Comparison of ENCODE assay signal across 1 cellular context in the genomic region with DNA sequence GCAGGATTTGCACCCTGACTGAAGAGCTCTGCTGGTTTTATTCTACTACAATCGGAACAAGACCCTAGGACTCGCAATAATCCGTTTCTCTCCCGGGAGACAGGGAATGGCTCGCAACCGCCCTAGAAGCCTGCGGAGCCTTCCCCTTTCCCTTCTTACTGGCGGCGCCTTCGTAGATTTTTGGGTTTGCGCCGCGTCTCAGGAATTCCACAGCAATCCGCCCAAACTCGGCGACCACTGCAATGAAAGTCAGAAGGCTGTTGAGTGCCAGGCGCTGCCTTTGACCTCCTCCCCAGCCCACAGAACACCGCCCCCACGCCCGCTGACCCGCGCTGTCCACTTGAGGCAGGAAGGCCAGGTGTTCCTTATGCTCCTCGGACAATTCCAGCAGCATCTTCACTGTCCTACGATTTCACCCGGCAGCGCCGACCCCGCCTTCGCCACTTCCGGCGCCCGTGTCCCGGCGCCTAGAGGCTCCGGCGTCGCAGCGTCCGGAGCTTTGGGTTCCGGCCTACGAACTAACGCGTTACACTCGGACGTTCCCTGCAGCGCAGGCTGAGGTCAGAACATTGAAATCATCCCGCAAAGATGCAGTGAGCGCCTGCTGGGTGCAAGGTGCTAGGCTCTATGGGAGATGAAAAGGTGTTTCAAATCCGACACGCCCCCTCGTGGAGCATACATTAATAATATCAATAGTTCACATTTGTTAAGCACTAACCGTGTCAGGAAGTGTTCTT.
TF ChIP-seq lines count a peak whose summit lies in the region.

A gene (minus strand): TSS at position 439 of the 737 bp plus-strand sequence. CDS start 45 bp downstream, at position 394.

TF ChIP-seq in HepG2, 621 proteins besides CTCF, POLR2A, EP300 and RAD21 (continued from another document and continues in another):
- TF ChIP-seq, protein P1, sequence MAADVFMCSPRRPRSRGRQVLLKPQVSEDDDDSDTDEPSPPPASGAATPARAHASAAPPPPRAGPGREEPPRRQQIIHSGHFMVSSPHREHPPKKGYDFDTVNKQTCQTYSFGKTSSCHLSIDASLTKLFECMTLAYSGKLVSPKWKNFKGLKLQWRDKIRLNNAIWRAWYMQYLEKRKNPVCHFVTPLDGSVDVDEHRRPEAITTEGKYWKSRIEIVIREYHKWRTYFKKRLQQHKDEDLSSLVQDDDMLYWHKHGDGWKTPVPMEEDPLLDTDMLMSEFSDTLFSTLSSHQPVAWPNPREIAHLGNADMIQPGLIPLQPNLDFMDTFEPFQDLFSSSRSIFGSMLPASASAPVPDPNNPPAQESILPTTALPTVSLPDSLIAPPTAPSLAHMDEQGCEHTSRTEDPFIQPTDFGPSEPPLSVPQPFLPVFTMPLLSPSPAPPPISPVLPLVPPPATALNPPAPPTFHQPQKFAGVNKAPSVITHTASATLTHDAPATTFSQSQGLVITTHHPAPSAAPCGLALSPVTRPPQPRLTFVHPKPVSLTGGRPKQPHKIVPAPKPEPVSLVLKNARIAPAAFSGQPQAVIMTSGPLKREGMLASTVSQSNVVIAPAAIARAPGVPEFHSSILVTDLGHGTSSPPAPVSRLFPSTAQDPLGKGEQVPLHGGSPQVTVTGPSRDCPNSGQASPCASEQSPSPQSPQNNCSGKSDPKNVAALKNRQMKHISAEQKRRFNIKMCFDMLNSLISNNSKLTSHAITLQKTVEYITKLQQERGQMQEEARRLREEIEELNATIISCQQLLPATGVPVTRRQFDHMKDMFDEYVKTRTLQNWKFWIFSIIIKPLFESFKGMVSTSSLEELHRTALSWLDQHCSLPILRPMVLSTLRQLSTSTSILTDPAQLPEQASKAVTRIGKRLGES (CRISPR knock-in tag; IDR thresholded peaks at IDR 0.05; ENCODE audit: borderline replicate concordance) = no peak
- TF ChIP-seq, protein P2, sequence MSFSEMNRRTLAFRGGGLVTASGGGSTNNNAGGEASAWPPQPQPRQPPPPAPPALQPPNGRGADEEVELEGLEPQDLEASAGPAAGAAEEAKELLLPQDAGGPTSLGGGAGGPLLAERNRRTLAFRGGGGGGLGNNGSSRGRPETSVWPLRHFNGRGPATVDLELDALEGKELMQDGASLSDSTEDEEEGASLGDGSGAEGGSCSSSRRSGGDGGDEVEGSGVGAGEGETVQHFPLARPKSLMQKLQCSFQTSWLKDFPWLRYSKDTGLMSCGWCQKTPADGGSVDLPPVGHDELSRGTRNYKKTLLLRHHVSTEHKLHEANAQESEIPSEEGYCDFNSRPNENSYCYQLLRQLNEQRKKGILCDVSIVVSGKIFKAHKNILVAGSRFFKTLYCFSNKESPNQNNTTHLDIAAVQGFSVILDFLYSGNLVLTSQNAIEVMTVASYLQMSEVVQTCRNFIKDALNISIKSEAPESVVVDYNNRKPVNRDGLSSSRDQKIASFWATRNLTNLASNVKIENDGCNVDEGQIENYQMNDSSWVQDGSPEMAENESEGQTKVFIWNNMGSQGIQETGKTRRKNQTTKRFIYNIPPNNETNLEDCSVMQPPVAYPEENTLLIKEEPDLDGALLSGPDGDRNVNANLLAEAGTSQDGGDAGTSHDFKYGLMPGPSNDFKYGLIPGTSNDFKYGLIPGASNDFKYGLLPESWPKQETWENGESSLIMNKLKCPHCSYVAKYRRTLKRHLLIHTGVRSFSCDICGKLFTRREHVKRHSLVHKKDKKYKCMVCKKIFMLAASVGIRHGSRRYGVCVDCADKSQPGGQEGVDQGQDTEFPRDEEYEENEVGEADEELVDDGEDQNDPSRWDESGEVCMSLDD (CRISPR knock-in tag; IDR thresholded peaks at IDR 0.05; ENCODE audit: borderline replicate concordance) = no peak
- peak; percentile 97 for TF ChIP-seq SALL1 (CRISPR knock-in tag; IDR thresholded peaks at IDR 0.05)
- peak; percentile 80 for TF ChIP-seq ZMYM3 (CRISPR knock-in tag; IDR thresholded peaks at IDR 0.05)
- TF ChIP-seq ZNF12 (CRISPR knock-in tag; IDR thresholded peaks at IDR 0.05) = 0 out of 2 replicates have a peak, but pooled peaks have one; percentile 32
- TF ChIP-seq SOX5 (CRISPR knock-in tag; IDR thresholded peaks at IDR 0.05; ENCODE audit: borderline replicate concordance) = peak; percentile 56; the same call in 1 of the 2 replicates
- TF ChIP-seq, protein P3, sequence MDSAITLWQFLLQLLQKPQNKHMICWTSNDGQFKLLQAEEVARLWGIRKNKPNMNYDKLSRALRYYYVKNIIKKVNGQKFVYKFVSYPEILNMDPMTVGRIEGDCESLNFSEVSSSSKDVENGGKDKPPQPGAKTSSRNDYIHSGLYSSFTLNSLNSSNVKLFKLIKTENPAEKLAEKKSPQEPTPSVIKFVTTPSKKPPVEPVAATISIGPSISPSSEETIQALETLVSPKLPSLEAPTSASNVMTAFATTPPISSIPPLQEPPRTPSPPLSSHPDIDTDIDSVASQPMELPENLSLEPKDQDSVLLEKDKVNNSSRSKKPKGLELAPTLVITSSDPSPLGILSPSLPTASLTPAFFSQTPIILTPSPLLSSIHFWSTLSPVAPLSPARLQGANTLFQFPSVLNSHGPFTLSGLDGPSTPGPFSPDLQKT (CRISPR knock-in tag; IDR thresholded peaks at IDR 0.05; ENCODE audit: borderline replicate concordance) = no peak
- no peak; the same call in 1 of the 2 replicates for TF ChIP-seq PRMT3 (CRISPR knock-in tag; IDR thresholded peaks at IDR 0.05; ENCODE audit: borderline replicate concordance, low read depth)
- TF ChIP-seq SETDB1 (CRISPR knock-in tag; IDR thresholded peaks at IDR 0.05; ENCODE audit: borderline replicate concordance) = no peak
- TF ChIP-seq CCAR2 (optimal IDR thresholded peaks at IDR 0.05; ENCODE audit: low read depth, low read length) = peak; percentile 86
- TF ChIP-seq, protein P4, sequence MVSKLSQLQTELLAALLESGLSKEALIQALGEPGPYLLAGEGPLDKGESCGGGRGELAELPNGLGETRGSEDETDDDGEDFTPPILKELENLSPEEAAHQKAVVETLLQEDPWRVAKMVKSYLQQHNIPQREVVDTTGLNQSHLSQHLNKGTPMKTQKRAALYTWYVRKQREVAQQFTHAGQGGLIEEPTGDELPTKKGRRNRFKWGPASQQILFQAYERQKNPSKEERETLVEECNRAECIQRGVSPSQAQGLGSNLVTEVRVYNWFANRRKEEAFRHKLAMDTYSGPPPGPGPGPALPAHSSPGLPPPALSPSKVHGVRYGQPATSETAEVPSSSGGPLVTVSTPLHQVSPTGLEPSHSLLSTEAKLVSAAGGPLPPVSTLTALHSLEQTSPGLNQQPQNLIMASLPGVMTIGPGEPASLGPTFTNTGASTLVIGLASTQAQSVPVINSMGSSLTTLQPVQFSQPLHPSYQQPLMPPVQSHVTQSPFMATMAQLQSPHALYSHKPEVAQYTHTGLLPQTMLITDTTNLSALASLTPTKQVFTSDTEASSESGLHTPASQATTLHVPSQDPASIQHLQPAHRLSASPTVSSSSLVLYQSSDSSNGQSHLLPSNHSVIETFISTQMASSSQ (IDR thresholded peaks at IDR 0.05; ENCODE audit: low read depth) = no peak
- TF ChIP-seq, protein P4 (CRISPR knock-in tag; IDR thresholded peaks at IDR 0.05; ENCODE audit: borderline replicate concordance) = no peak
- peak; percentile 91 for TF ChIP-seq ZSCAN31 (CRISPR knock-in tag; IDR thresholded peaks at IDR 0.05; ENCODE audit: low read depth)
- TF ChIP-seq, protein P5, sequence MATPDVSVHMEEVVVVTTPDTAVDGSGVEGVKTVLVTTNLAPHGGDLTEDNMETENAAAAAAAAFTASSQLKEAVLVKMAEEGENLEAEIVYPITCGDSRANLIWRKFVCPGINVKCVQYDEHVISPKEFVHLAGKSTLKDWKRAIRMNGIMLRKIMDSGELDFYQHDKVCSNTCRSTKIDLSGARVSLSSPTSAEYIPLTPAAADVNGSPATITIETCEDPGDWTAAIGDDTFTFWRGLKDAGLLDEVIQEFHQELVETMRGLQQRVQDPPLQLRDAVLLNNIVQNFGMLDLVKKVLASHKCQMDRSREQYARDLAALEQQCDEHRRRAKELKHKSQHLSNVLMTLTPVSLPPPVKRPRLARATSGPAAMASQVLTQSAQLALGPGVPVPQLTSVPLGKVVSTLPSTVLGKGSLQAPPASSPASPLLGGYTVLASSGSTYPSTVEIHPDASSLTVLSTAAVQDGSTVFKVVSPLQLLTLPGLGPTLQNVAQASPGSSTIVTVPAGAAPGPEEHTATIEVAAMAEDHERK (CRISPR knock-in tag; IDR thresholded peaks at IDR 0.05; ENCODE audit: low read depth) = peak; percentile 67
- TF ChIP-seq MAZ (IDR thresholded peaks at IDR 0.05; ENCODE audit: borderline replicate concordance, low read depth, low read length) = peak; percentile 75; the same call in 1 of the 2 replicates
- peak; percentile 82 for TF ChIP-seq MAZ (CRISPR knock-in tag; IDR thresholded peaks at IDR 0.05; ENCODE audit: low read depth)
- peak; percentile 86 for TF ChIP-seq TMF1 (CRISPR knock-in tag; IDR thresholded peaks at IDR 0.05; ENCODE audit: low read depth)
- TF ChIP-seq, protein P6, sequence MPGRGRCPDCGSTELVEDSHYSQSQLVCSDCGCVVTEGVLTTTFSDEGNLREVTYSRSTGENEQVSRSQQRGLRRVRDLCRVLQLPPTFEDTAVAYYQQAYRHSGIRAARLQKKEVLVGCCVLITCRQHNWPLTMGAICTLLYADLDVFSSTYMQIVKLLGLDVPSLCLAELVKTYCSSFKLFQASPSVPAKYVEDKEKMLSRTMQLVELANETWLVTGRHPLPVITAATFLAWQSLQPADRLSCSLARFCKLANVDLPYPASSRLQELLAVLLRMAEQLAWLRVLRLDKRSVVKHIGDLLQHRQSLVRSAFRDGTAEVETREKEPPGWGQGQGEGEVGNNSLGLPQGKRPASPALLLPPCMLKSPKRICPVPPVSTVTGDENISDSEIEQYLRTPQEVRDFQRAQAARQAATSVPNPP (CRISPR knock-in tag; IDR thresholded peaks at IDR 0.05) = peak; percentile 80; the same call in 1 of the 2 replicates
- no peak for TF ChIP-seq ZNF296 (CRISPR knock-in tag; conservative IDR thresholded peaks at IDR 0.05)
- TF ChIP-seq, protein P7, sequence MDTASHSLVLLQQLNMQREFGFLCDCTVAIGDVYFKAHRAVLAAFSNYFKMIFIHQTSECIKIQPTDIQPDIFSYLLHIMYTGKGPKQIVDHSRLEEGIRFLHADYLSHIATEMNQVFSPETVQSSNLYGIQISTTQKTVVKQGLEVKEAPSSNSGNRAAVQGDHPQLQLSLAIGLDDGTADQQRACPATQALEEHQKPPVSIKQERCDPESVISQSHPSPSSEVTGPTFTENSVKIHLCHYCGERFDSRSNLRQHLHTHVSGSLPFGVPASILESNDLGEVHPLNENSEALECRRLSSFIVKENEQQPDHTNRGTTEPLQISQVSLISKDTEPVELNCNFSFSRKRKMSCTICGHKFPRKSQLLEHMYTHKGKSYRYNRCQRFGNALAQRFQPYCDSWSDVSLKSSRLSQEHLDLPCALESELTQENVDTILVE (CRISPR knock-in tag; IDR thresholded peaks at IDR 0.05) = peak; percentile 88
- TF ChIP-seq BRD4 (CRISPR knock-in tag; IDR thresholded peaks at IDR 0.05) = peak; percentile 84
- TF ChIP-seq STAG1 (CRISPR knock-in tag; IDR thresholded peaks at IDR 0.05) = peak; percentile 71
- peak; percentile 82 for TF ChIP-seq ZNF451 (CRISPR knock-in tag; IDR thresholded peaks at IDR 0.05)
- TF ChIP-seq ADNP (CRISPR knock-in tag; IDR thresholded peaks at IDR 0.05) = peak; percentile 79; the same call in 1 of the 2 replicates
- TF ChIP-seq MXD4 (CRISPR knock-in tag; IDR thresholded peaks at IDR 0.05) = peak; percentile 86
- peak; percentile 96 for TF ChIP-seq HOXA3 (CRISPR knock-in tag; IDR thresholded peaks at IDR 0.05)
- TF ChIP-seq TRIM24 (CRISPR knock-in tag; IDR thresholded peaks at IDR 0.05) = no peak
- TF ChIP-seq CENPT (CRISPR knock-in tag; IDR thresholded peaks at IDR 0.05; ENCODE audit: low read depth) = no peak
- no peak for TF ChIP-seq SP1 (IDR thresholded peaks at IDR 0.05)
- peak; percentile 66 for TF ChIP-seq SP1 (CRISPR knock-in tag; IDR thresholded peaks at IDR 0.05)
- 0 out of 2 replicates have a peak, but pooled peaks have one; percentile 23 for TF ChIP-seq SP2 (CRISPR knock-in tag; IDR thresholded peaks at IDR 0.05)
- TF ChIP-seq, protein P8, sequence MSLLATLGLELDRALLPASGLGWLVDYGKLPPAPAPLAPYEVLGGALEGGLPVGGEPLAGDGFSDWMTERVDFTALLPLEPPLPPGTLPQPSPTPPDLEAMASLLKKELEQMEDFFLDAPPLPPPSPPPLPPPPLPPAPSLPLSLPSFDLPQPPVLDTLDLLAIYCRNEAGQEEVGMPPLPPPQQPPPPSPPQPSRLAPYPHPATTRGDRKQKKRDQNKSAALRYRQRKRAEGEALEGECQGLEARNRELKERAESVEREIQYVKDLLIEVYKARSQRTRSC (CRISPR knock-in tag; IDR thresholded peaks at IDR 0.05; ENCODE audit: low read depth) = no peak
- TF ChIP-seq ZNF354B (CRISPR knock-in tag; IDR thresholded peaks at IDR 0.05) = no peak
- TF ChIP-seq FOXK2 (IDR thresholded peaks at IDR 0.05) = no peak
- peak; percentile 71 for TF ChIP-seq TBL1XR1 (IDR thresholded peaks at IDR 0.05; ENCODE audit: borderline replicate concordance, low read length, partially characterized antibody)
- TF ChIP-seq CHCHD3 (CRISPR knock-in tag; IDR thresholded peaks at IDR 0.05) = no peak
